Comparison of ENCODE assay signal across 8 cellular contexts in genomic region chr12:44015333-44015941, GRCh38.
DNase-seq lines count a peak whose midpoint lies in the region; ATAC-seq and TF ChIP-seq lines count a peak whose summit lies in the region.

No MANE protein-coding gene starts in this region.

- DNase-seq in DMS 273 (lab: John Stamatoyannopoulos, UW; ENCODE audit: unreplicated experiment), result peak; percentile 69
- peak; percentile 0 for DNase-seq in NCI-H345 treated with DMSO at 0.1 percent for 48 hours (lab: John Stamatoyannopoulos, UW; ENCODE audit: unreplicated experiment)
- peak; percentile 5 for DNase-seq in kidney epithelial cell (ENCODE audit: low read depth)
- DNase-seq in vagina (ENCODE audit: extremely low spot score in 2 of 2), result no peak

- no peak overlapping the region for H3K4me3 Mint-ChIP-seq in brain

- H3K4me3 ChIP-seq in kidney epithelial cell (ENCODE audit: low read depth, low read length), result no peak overlapping the region
- no peak overlapping the region for H3K4me3 ChIP-seq in vagina

- H3K4me1 ChIP-seq in vagina, result no peaks in the 10 kb centered on the region

- H3K27me3 ChIP-seq in kidney epithelial cell (ENCODE audit: control insufficient read depth, insufficient read depth, low read length) (no peaks in the 10 kb centered on the region), vagina (no peaks in the 10 kb centered on the region)

- intact Hi-C loops in vagina (cut with DNase I), result no loop called here

- peak overlapping the region in 3 of 5 experiments; percentile 20 to 87 (median 49) for H3K27ac Mint-ChIP-seq in brain

- peaks cover 0 to 4% (median 0%) of the 10 kb centered on the region in 5 experiments for H3K9me3 Mint-ChIP-seq in brain

- no peaks in the 10 kb centered on the region for H3K27me3 Mint-ChIP-seq in brain

- no peak for TF ChIP-seq POLR2A in vagina (IDR thresholded peaks at IDR 0.05)

- H3K27ac ChIP-seq in vagina, result no peak overlapping the region

- peak; percentile 84 for ATAC-seq in GM19035 (IDR thresholded peaks at IDR 0.05; ENCODE audit: unreplicated experiment)
- ATAC-seq in HG03342 (IDR thresholded peaks at IDR 0.05; ENCODE audit: unreplicated experiment), result peak; percentile 79
- no peak for ATAC-seq in activated CD4-positive, CD25-positive, alpha-beta regulatory T cell treated with anti-CD3 and anti-CD28 coated beads, Interleukin-2, amount 50 U/mL, for 24 hours

- no peaks in the 10 kb centered on the region for H3K9me3 ChIP-seq in vagina

- TF ChIP-seq CTCF in brain (conservative IDR thresholded peaks at IDR 0.05), result peak; percentile 63 to 79
- peak; percentile 53 for TF ChIP-seq CTCF in kidney epithelial cell (IDR thresholded peaks at IDR 0.05; ENCODE audit: insufficient read depth, low read length, poor library complexity, severe bottlenecking)
- TF ChIP-seq CTCF in vagina (IDR thresholded peaks at IDR 0.05), result peak in 2 of 3 experiments; percentile 23 to 32

- H3K36me3 ChIP-seq in kidney epithelial cell (ENCODE audit: control insufficient read depth, insufficient read depth, low read length) (no peaks in the 10 kb centered on the region), vagina (no peaks in the 10 kb centered on the region)

- no peaks in the 10 kb centered on the region for H3K36me3 Mint-ChIP-seq in brain

- peaks cover 18% of the 10 kb centered on the region for H3K4me1 Mint-ChIP-seq in brain

Comparison
In these comparisons a context has a peak if more than half of its experiments do, and no peak if none do; other contexts are left out.
1. DNase-seq: peak in DMS 273 (single experiment), NCI-H345 treated with DMSO at 0.1 percent for 48 hours (single experiment) and kidney epithelial cell (single experiment); none in vagina (0 of 2).
2. ATAC-seq: peak in GM19035 (single experiment) and HG03342 (single experiment); none in activated CD4-positive, CD25-positive, alpha-beta regulatory T cell treated with anti-CD3 and anti-CD28 coated beads, Interleukin-2, amount 50 U/mL, for 24 hours (0 of 2).
3. Peak in every context shown above with its lines, with median percentiles within 50 percentile points of each other: CTCF ChIP-seq.